In the genomic region with DNA sequence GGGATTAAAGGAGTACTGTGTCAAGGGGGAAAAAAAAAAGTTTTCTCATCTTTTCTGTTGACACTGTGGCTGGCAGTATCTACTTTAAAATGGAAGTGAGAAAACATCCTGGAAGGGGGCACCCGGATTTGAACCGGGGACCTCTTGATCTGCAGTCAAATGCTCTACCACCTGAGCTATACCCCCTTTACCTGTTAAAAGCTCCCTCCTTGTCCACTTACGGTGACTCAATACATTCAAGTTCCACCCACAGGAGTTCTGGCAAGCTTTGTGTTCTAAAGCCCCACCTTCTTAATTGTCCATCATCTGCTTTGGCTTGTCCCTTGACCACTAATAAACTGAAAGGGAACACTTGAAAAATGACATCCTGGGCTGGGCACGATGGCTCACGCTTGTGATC, we compare ENCODE assay signal across 1 cellular context.
TF ChIP-seq lines count a peak whose summit lies in the region.

No MANE protein-coding gene starts in this region.

TF ChIP-seq in H1, 55 proteins besides CTCF, POLR2A, EP300 and RAD21 (continued from another document):
- peak; percentile 97 for TF ChIP-seq TBP (IDR thresholded peaks at IDR 0.05; ENCODE audit: low read depth, low read length)
- no peak for TF ChIP-seq CHD1 (IDR thresholded peaks at IDR 0.05; ENCODE audit: low read depth, low read length)
- TF ChIP-seq SUZ12 (IDR thresholded peaks at IDR 0.05; ENCODE audit: low read length) = no peak
